Comparison of ENCODE assay signal across 9 cellular contexts in genomic region chrX:1491851-1492349, GRCh38. TPM values are rescaled to one million over a fixed set of nuclear protein-coding genes. Genes with fewer than 3 reads are reported as not detected.
DNase-seq lines count a peak whose midpoint lies in the region; ATAC-seq and TF ChIP-seq lines count a peak whose summit lies in the region.
"Had no signal": no experiment of that assay in that cellular context is flagged by ENCODE, and none has a peak within 500 bp of the region (broad histone marks: within the 10 kb centered on the region; RNA-seq: fewer than 3 reads in every experiment).

No MANE protein-coding gene starts in this region.

- peak; percentile 16 for DNase-seq in activated T-cell treated with anti-CD3 and anti-CD28 coated beads for 1 hour (ENCODE audit: low read depth)
- DNase-seq in activated T-cell treated with anti-CD3 and anti-CD28 coated beads for 4 hours = no peak
- no peak for DNase-seq in Panc1 (ENCODE audit: low read depth, low spot score)
- DNase-seq in effector memory CD4-positive, alpha-beta T cell = peak in 1 of 3 donors; percentile 26
- no peak for DNase-seq in upper lobe of left lung
- DNase-seq in thyroid gland = no peak
- no peak for DNase-seq in NCI-H2107 treated with DMSO at 0.1 percent for 48 hours (lab: John Stamatoyannopoulos, UW; ENCODE audit: unreplicated experiment)

- TF ChIP-seq POLR2A in upper lobe of left lung (IDR thresholded peaks at IDR 0.05) (no peak), thyroid gland (IDR thresholded peaks at IDR 0.05) (no peak)

- no peak for TF ChIP-seq CTCF in Panc1 (IDR thresholded peaks at IDR 0.05)
- no peak for TF ChIP-seq CTCF in upper lobe of left lung (IDR thresholded peaks at IDR 0.05)
- TF ChIP-seq CTCF in thyroid gland (IDR thresholded peaks at IDR 0.05) = no peak

- intact Hi-C loops in Panc1 (cut with micrococcal nuclease; ENCODE audit: unreplicated experiment) (no loop called here), thyroid gland (cut with DNase I) (no loop called here)

- H3K27me3 ChIP-seq in Panc1 (ENCODE audit: control insufficient read depth, insufficient read depth, low read length) = no peaks in the 10 kb centered on the region
- H3K27me3 ChIP-seq in effector memory CD4-positive, alpha-beta T cell (replicated peaks; ENCODE audit: control insufficient read depth, insufficient read depth, low read length, poor library complexity, severe bottlenecking) = no peaks in the 10 kb centered on the region
- no peaks in the 10 kb centered on the region for H3K27me3 ChIP-seq in upper lobe of left lung
- H3K27me3 ChIP-seq in thyroid gland = no peaks in the 10 kb centered on the region
- H3K27me3 ChIP-seq: adrenal gland had no signal

- no TSS peak for BruUV-seq in Panc1 (replicated peaks; lab: Mats Ljungman, UMichigan)

- ATAC-seq in HG02678 (IDR thresholded peaks at IDR 0.05; ENCODE audit: unreplicated experiment) = peak; percentile 72
- ATAC-seq in Panc1 = peak; percentile 82
- peak; percentile 29 to 49 for ATAC-seq in upper lobe of left lung (ENCODE audit: low FRiP score in 2 of 2)

- CTCF ChIA-PET in Panc1 (lab: Charles Lee) = no interaction called here

- 82 to 91% methylated on average over 6 of the region's 6 CpGs for WGBS in upper lobe of left lung, 2 donors
- WGBS in thyroid gland, 2 donors = 87 to 90% methylated on average over 5 to 6 of the region's 6 CpGs

- H3K36me3 ChIP-seq in Panc1 (ENCODE audit: control insufficient read depth, insufficient read depth, low read length) (no peaks in the 10 kb centered on the region), upper lobe of left lung (no peaks in the 10 kb centered on the region), thyroid gland (no peaks in the 10 kb centered on the region)
- H3K36me3 ChIP-seq in effector memory CD4-positive, alpha-beta T cell (ENCODE audit: control insufficient read depth, insufficient read depth, low read length) = peaks cover 37% of the 10 kb centered on the region
- H3K36me3 ChIP-seq: adrenal gland had no signal

- in situ Hi-C loops in Panc1 (cut with HindIII; ENCODE audit: low pct_unique_long_range_greater_than_20kb, low sequenced_read_pairs) = no loop called here

- POLR2A ChIA-PET in Panc1 (lab: Charles Lee) = no interaction called here

- no peak overlapping the region for H3K4me3 ChIP-seq in Panc1 (ENCODE audit: low read depth in 2 of 2, low read length in 2 of 2)
- H3K4me3 ChIP-seq in effector memory CD4-positive, alpha-beta T cell (ENCODE audit: insufficient read depth, low read depth, low read length, poor library complexity, severe bottlenecking) = no peak overlapping the region
- H3K4me3 ChIP-seq in upper lobe of left lung = no peak overlapping the region
- H3K4me3 ChIP-seq in thyroid gland (replicated peaks in 1 of 3) = no peak overlapping the region
- H3K4me3 ChIP-seq: adrenal gland had no signal

- H3K4me1 ChIP-seq in Panc1 (ENCODE audit: control insufficient read depth, insufficient read depth, low read length) (no peaks in the 10 kb centered on the region), upper lobe of left lung (peaks cover 0 to 8% (median 0%) of the 10 kb centered on the region in 4 donors), thyroid gland (peaks cover 0 to 4% of the 10 kb centered on the region in 2 donors)
- peaks cover 6% of the 10 kb centered on the region for H3K4me1 ChIP-seq in effector memory CD4-positive, alpha-beta T cell (ENCODE audit: control insufficient read depth, insufficient read depth, low read length, poor library complexity, severe bottlenecking)

- H3K9me3 ChIP-seq in Panc1 (ENCODE audit: control insufficient read depth, insufficient read depth, low read depth, low read length) = no peaks in the 10 kb centered on the region
- H3K9me3 ChIP-seq in effector memory CD4-positive, alpha-beta T cell (ENCODE audit: control insufficient read depth, low read length) = peaks cover 6% of the 10 kb centered on the region
- H3K9me3 ChIP-seq in upper lobe of left lung = no peaks in the 10 kb centered on the region
- H3K9me3 ChIP-seq in thyroid gland = no peaks in the 10 kb centered on the region
- H3K9me3 ChIP-seq: adrenal gland had no signal

- H3K27ac ChIP-seq in Panc1 (ENCODE audit: low read length) = no peak overlapping the region
- peak overlapping the region; percentile 30 for H3K27ac ChIP-seq in effector memory CD4-positive, alpha-beta T cell (ENCODE audit: insufficient read depth, low read length, poor library complexity, severe bottlenecking)
- H3K27ac ChIP-seq in upper lobe of left lung = no peak overlapping the region
- H3K27ac ChIP-seq in thyroid gland = no peak overlapping the region
- H3K27ac ChIP-seq: adrenal gland had no signal

- no peak for TF ChIP-seq EP300 in upper lobe of left lung (IDR thresholded peaks at IDR 0.05)

RNA-seq across cellular contexts. Expression of gene ASMTL, which starts 39.2 kb away (rescaled TPM):
- total RNA-seq in Panc1 (2021; ENCODE audit: unreplicated experiment) = 16.5 TPM
- polyA plus RNA-seq in Panc1 (2012; ENCODE audit: insufficient read length) = 29.5 TPM
- 10 to 100 TPM; 11.0 to 28.3 (median 23.2) TPM for total RNA-seq in upper lobe of left lung
- 10 to 100 TPM; 29.7 to 56.1 (median 42.4) TPM for total RNA-seq in thyroid gland

RNA-seq across cellular contexts. Expression of gene P2RY8, which starts 45.1 kb away (rescaled TPM):
- total RNA-seq in Panc1 (2021; ENCODE audit: unreplicated experiment) (0.18 TPM), upper lobe of left lung (1 to 10 TPM; 1.7 to 4.4 (median 3.3) TPM), thyroid gland (10 to 100 TPM in 1 of 4 donors, 1 to 10 TPM in 3; 2.4 to 11.9 (median 3.0) TPM)
- polyA plus RNA-seq in Panc1 (2012; ENCODE audit: insufficient read length) = not detected
